8 cellular contexts compared by ENCODE assay signal in the genomic region with DNA sequence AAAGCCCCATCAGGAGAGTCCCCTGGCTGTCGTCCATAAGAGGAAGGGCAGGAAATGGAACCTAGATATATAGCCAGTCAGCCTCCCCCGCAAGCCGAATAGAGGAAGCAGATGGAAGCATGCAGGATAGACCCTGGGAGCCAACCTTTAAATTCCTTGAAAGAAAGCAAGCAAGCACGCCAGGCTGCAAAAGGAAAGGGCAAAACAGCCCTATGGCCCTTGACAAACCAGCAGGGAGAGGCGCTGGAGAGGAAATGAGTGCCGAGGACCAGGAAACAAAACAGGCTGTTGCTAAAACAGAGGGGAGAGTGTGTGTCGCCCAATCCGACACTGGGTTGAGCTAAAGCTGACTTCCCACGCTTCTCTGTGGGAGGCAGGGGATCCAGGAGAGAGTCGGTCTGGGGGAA.
A peak's percentile ranks its signal among the peaks of the same experiment; 100 is the strongest.
DNase-seq lines count a peak whose midpoint lies in the region; ATAC-seq and TF ChIP-seq lines count a peak whose summit lies in the region.

No MANE protein-coding gene starts in this region.

- H3K4me1 Mint-ChIP-seq in naive thymus-derived CD4-positive, alpha-beta T cell = peaks cover 0 to 21% (median 11%) of the 10 kb centered on the region in 7 donors

- H3K4me3 Mint-ChIP-seq in naive thymus-derived CD4-positive, alpha-beta T cell = peak overlapping the region; percentile 46 to 74 (median 59)

- H3K36me3 Mint-ChIP-seq in naive thymus-derived CD4-positive, alpha-beta T cell = peaks cover 0 to 6% (median 0%) of the 10 kb centered on the region in 5 donors

- peak overlapping the region; percentile 26 for H3K4me3 ChIP-seq in AG10803 (ENCODE audit: low read length)
- peak overlapping the region in 49 of 59 donors; percentile 7 to 59 (median 38) for H3K4me3 ChIP-seq in dorsolateral prefrontal cortex
- H3K4me3 ChIP-seq in naive thymus-derived CD4-positive, alpha-beta T cell (ENCODE audit: low read length) = no peak overlapping the region
- H3K4me3 ChIP-seq in OCI-LY7 (ENCODE audit: low read depth, low read length, poor library complexity, severe bottlenecking) = no peak overlapping the region

- H3K9me3 Mint-ChIP-seq in naive thymus-derived CD4-positive, alpha-beta T cell = peaks cover 0 to 7% (median 0%) of the 10 kb centered on the region in 11 donors

- H3K4me1 ChIP-seq in naive thymus-derived CD4-positive, alpha-beta T cell (ENCODE audit: control insufficient read depth in 2 of 2, insufficient read depth in 2 of 2, low read length in 2 of 2) = no peaks in the 10 kb centered on the region
- H3K4me1 ChIP-seq in OCI-LY7 (ENCODE audit: insufficient read depth, low read length, poor library complexity, severe bottlenecking) = no peaks in the 10 kb centered on the region

- H3K27ac Mint-ChIP-seq in naive thymus-derived CD4-positive, alpha-beta T cell = no peak overlapping the region

- ATAC-seq in naive thymus-derived CD4-positive, alpha-beta T cell = peak; percentile 34
- ATAC-seq in GM18502 (IDR thresholded peaks at IDR 0.05; ENCODE audit: poor library complexity, unreplicated experiment) (no peak), HG03460 (IDR thresholded peaks at IDR 0.05; ENCODE audit: unreplicated experiment) (no peak)

- no TSS peak for BruUV-seq in OCI-LY7 (replicated peaks; lab: Mats Ljungman, UMichigan)

- POLR2A ChIA-PET in naive thymus-derived CD4-positive, alpha-beta T cell (lab: Charles Lee) = interaction anchor here (0.7 kb wide), 1 partner anchor 136 kb away, joined by 3 read pairs; no protein-coding TSS in a partner anchor
- POLR2A ChIA-PET in OCI-LY7 (lab: Charles Lee) = no interaction called here

- CTCF ChIA-PET in naive thymus-derived CD4-positive, alpha-beta T cell (lab: Charles Lee) = no interaction called here
- CTCF ChIA-PET in OCI-LY7 (lab: Charles Lee; ENCODE audit: unreplicated experiment) = no interaction called here

- DNase-seq in AG10803 (ENCODE audit: low read depth) = peak; percentile 39
- peak; percentile 97 to 99 for DNase-seq in Kasumi-1 (lab: John Stamatoyannopoulos, UW)
- DNase-seq in dorsolateral prefrontal cortex = peak in 4 of 10 donors; percentile 5 to 43 (median 39)
- DNase-seq in naive thymus-derived CD4-positive, alpha-beta T cell = peak in 1 of 9 donors; percentile 7
- no peak for DNase-seq in OCI-LY7 (ENCODE audit: low spot score)
- no peak for DNase-seq in GM19238 (ENCODE audit: insufficient read length, low spot score)

- no peaks in the 10 kb centered on the region for H3K79me2 ChIP-seq in OCI-LY7 (ENCODE audit: insufficient read depth, low read depth, low read length)

- peaks cover 9 to 43% (median 24%) of the 10 kb centered on the region in 5 donors for H3K27me3 Mint-ChIP-seq in naive thymus-derived CD4-positive, alpha-beta T cell

- TF ChIP-seq CTCF in AG10803 (conservative IDR thresholded peaks at IDR 0.05; ENCODE audit: low read length) (no peak), dorsolateral prefrontal cortex (IDR thresholded peaks at IDR 0.05 in 54 of 56, conservative IDR thresholded peaks at IDR 0.05 in 2 of 56; ENCODE audit: low read depth in 1 of 56, partially characterized antibody in 56 of 56) (no peak), OCI-LY7 (conservative IDR thresholded peaks at IDR 0.05; ENCODE audit: low read length) (no peak)

- H3K4me2 ChIP-seq in OCI-LY7 (ENCODE audit: low read length) = no peak overlapping the region

- H2AFZ ChIP-seq in OCI-LY7 (ENCODE audit: low read length) = no peak overlapping the region

- intact Hi-C loops in dorsolateral prefrontal cortex (cut with DNase I) = no loop called here
- intact Hi-C loops in naive thymus-derived CD4-positive, alpha-beta T cell (cut with micrococcal nuclease) = no loop called here
- intact Hi-C loops in OCI-LY7 (cut with micrococcal nuclease; ENCODE audit: unreplicated experiment) = no loop called here

- H3K36me3 ChIP-seq in naive thymus-derived CD4-positive, alpha-beta T cell (ENCODE audit: control insufficient read depth in 2 of 3, insufficient read depth in 3 of 3, low read length in 3 of 3) = no peaks in the 10 kb centered on the region
- H3K36me3 ChIP-seq in OCI-LY7 (ENCODE audit: insufficient read depth, low read length) = no peaks in the 10 kb centered on the region

- peaks cover 0 to 6% (median 0%) of the 10 kb centered on the region in 45 donors for H3K27me3 ChIP-seq in dorsolateral prefrontal cortex
- no peaks in the 10 kb centered on the region for H3K27me3 ChIP-seq in naive thymus-derived CD4-positive, alpha-beta T cell (ENCODE audit: control insufficient read depth in 2 of 2, insufficient read depth in 2 of 2, low read length in 2 of 2)

- H3K9me2 ChIP-seq in OCI-LY7 (ENCODE audit: insufficient read depth, low read length) = no peaks in the 10 kb centered on the region

- H3K9me3 ChIP-seq in naive thymus-derived CD4-positive, alpha-beta T cell (ENCODE audit: control insufficient read depth in 2 of 3, low read length in 3 of 3) = no peaks in the 10 kb centered on the region
- H3K9me3 ChIP-seq in OCI-LY7 (ENCODE audit: low read length) = no peaks in the 10 kb centered on the region

- no peaks in the 10 kb centered on the region for H4K20me1 ChIP-seq in OCI-LY7 (ENCODE audit: insufficient read depth, low read length)

- H3K27ac ChIP-seq in dorsolateral prefrontal cortex = peak overlapping the region in 47 of 59 donors; percentile 3 to 82 (median 58)
- no peak overlapping the region for H3K27ac ChIP-seq in naive thymus-derived CD4-positive, alpha-beta T cell (ENCODE audit: low read depth, low read length)
- H3K27ac ChIP-seq in OCI-LY7 (ENCODE audit: low read depth, low read length, poor library complexity, severe bottlenecking) = no peak overlapping the region

Comparison
In these comparisons a context has a peak if more than half of its experiments do, and no peak if none do; other contexts are left out.
1. DNase-seq: peak in AG10803 (single experiment) and Kasumi-1 (2 of 2); none in OCI-LY7 (single experiment) and GM19238 (single experiment).
2. H3K4me3 ChIP-seq: peak in AG10803 (single experiment) and dorsolateral prefrontal cortex (49 of 59); none in naive thymus-derived CD4-positive, alpha-beta T cell (single experiment) and OCI-LY7 (single experiment).
3. H3K27ac ChIP-seq: peak in dorsolateral prefrontal cortex (47 of 59); none in naive thymus-derived CD4-positive, alpha-beta T cell (single experiment) and OCI-LY7 (single experiment).